ENCODE assay signal across 8 cellular contexts in the genomic region with DNA sequence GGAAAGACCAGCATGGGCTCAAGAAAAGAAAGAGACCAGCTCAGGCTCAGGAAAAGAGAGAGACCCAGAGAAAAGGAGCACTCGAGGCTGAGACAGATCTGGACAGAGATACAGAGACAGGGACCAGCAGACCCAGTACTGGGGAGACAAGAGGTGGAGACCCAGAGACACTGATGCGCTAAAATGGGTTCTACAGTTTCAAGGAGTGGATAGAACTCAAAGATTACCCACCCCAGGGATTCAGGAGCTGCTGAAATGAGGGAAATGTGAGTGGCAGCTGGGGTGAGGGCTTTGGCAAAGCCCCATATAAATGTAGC. TPM values are rescaled to one million over a fixed set of nuclear protein-coding genes. Genes with fewer than 3 reads are reported as not detected.
A peak's percentile ranks its signal among the peaks of the same experiment; 100 is the strongest.
DNase-seq lines count a peak whose midpoint lies in the region; ATAC-seq, FAIRE-seq and TF ChIP-seq lines count a peak whose summit lies in the region.

No MANE protein-coding gene starts in this region.

- H3K27me3 Mint-ChIP-seq in endothelial cell (ENCODE audit: unreplicated experiment), result peaks cover 23% of the 10 kb centered on the region
- H3K27me3 Mint-ChIP-seq in neural progenitor cell (ENCODE audit: insufficient read depth, low read depth), result peaks cover 7% of the 10 kb centered on the region

- POLR2A ChIA-PET in GM10248 (lab: Yijun Ruan, JAX), result no interaction called here

- H3K9me3 ChIP-seq in BLaER1 treated with 17β-estradiol and CSF1 and Interleukin-3, amounts not matched to agents 10 nM and 100 nM (replicated peaks in 1 of 11), result peaks cover 72 to 92% (median 82%) of the 10 kb centered on the region in 11 experiments
- H3K9me3 ChIP-seq in NT2/D1 (ENCODE audit: insufficient read depth, low read length) (peaks cover 22% of the 10 kb centered on the region), neural progenitor cell (ENCODE audit: low read depth) (no peaks in the 10 kb centered on the region)

- CTCF ChIA-PET in GM10248 (lab: Yijun Ruan, JAX), result no interaction called here

- H3K9ac ChIP-seq in BLaER1 treated with 17β-estradiol and CSF1 and Interleukin-3, amounts not matched to agents 10 nM and 100 nM, result peak overlapping the region; percentile 83 to 100 (median 90)
- peak overlapping the region; percentile 37 for H3K9ac ChIP-seq in NT2/D1 (ENCODE audit: insufficient read length, low read depth)
- peak overlapping the region; percentile 41 for H3K9ac ChIP-seq in neural progenitor cell

- no peak for FAIRE-seq in frontal cortex (lab: Jason Lieb, UNC)

- no peaks in the 10 kb centered on the region for H4K20me1 ChIP-seq in BLaER1 treated with 17β-estradiol and CSF1 and Interleukin-3, amounts not matched to agents 10 nM and 100 nM
- no peaks in the 10 kb centered on the region for H4K20me1 ChIP-seq in neural progenitor cell (ENCODE audit: low read depth)

- H3F3A ChIP-seq in neural progenitor cell (ENCODE audit: low read depth), result peaks cover 4% of the 10 kb centered on the region

- peak overlapping the region; percentile 86 to 98 (median 95) for H3K4me3 ChIP-seq in BLaER1 treated with 17β-estradiol and CSF1 and Interleukin-3, amounts not matched to agents 10 nM and 100 nM
- peak overlapping the region; percentile 93 for H3K4me3 ChIP-seq in NT2/D1 (ENCODE audit: insufficient read length, low read depth)
- peak overlapping the region; percentile 99 for H3K4me3 ChIP-seq in neural progenitor cell

- TF ChIP-seq CTCF in endothelial cell (IDR thresholded peaks at IDR 0.05; ENCODE audit: unreplicated experiment) (no peak), neural progenitor cell (IDR thresholded peaks at IDR 0.05) (no peak), GM10248 (IDR thresholded peaks at IDR 0.05; ENCODE audit: control extremely low read depth, extremely low read depth, low read depth, missing control alignments) (no peak)

- H3K27ac ChIP-seq in BLaER1 treated with 17β-estradiol and CSF1 and Interleukin-3, amounts not matched to agents 10 nM and 100 nM, result peak overlapping the region; percentile 39 to 100 (median 84); a peak in 19 of 22 replicates
- peak overlapping the region; percentile 88 for H3K27ac ChIP-seq in neural progenitor cell

- no peak for ATAC-seq in HG02973 (IDR thresholded peaks at IDR 0.05; ENCODE audit: unreplicated experiment)

- peak overlapping the region; percentile 97 for H2AFZ ChIP-seq in neural progenitor cell (replicated peaks)

- peaks cover 9 to 31% (median 25%) of the 10 kb centered on the region in 11 experiments; a peak in 20 of 22 replicates for H3K36me3 ChIP-seq in BLaER1 treated with 17β-estradiol and CSF1 and Interleukin-3, amounts not matched to agents 10 nM and 100 nM
- H3K36me3 ChIP-seq in NT2/D1 (ENCODE audit: insufficient read depth, insufficient read length, low read length), result peaks cover 18% of the 10 kb centered on the region
- H3K36me3 ChIP-seq in neural progenitor cell, result no peaks in the 10 kb centered on the region

- H3K4me3 Mint-ChIP-seq in endothelial cell (ENCODE audit: unreplicated experiment) (peak overlapping the region; percentile 94), neural progenitor cell (peak overlapping the region; percentile 89)

- H3K27ac Mint-ChIP-seq in endothelial cell (ENCODE audit: unreplicated experiment) (peak overlapping the region; percentile 100), neural progenitor cell (peak overlapping the region; percentile 100)

- H3K4me1 ChIP-seq in BLaER1 treated with 17β-estradiol and CSF1 and Interleukin-3, amounts not matched to agents 10 nM and 100 nM, result peaks cover 6 to 13% (median 12%) of the 10 kb centered on the region in 10 experiments; a peak in 19 of 20 replicates
- peaks cover 7% of the 10 kb centered on the region for H3K4me1 ChIP-seq in NT2/D1 (ENCODE audit: insufficient read depth, insufficient read length)
- H3K4me1 ChIP-seq in neural progenitor cell, result no peaks in the 10 kb centered on the region

- peaks cover 38% of the 10 kb centered on the region for H3K79me2 ChIP-seq in neural progenitor cell (ENCODE audit: low read depth)

- peaks cover 5% of the 10 kb centered on the region for H3K4me1 Mint-ChIP-seq in endothelial cell (ENCODE audit: unreplicated experiment)
- peaks cover 5% of the 10 kb centered on the region for H3K4me1 Mint-ChIP-seq in neural progenitor cell

- H3K9me3 Mint-ChIP-seq in endothelial cell (ENCODE audit: unreplicated experiment), result peaks cover 23% of the 10 kb centered on the region
- peaks cover 66% of the 10 kb centered on the region for H3K9me3 Mint-ChIP-seq in neural progenitor cell

- peak overlapping the region; percentile 73 to 93 (median 80) for H3K4me2 ChIP-seq in BLaER1 treated with 17β-estradiol and CSF1 and Interleukin-3, amounts not matched to agents 10 nM and 100 nM
- peak overlapping the region; percentile 85 for H3K4me2 ChIP-seq in neural progenitor cell

- peaks cover 30% of the 10 kb centered on the region for H3K36me3 Mint-ChIP-seq in endothelial cell (ENCODE audit: low read depth, unreplicated experiment)
- H3K36me3 Mint-ChIP-seq in neural progenitor cell, result peaks cover 20% of the 10 kb centered on the region

- H3K27me3 ChIP-seq in BLaER1 treated with 17β-estradiol and CSF1 and Interleukin-3, amounts not matched to agents 10 nM and 100 nM, result no peaks in the 10 kb centered on the region
- H3K27me3 ChIP-seq in NT2/D1 (ENCODE audit: insufficient read depth, insufficient read length) (no peaks in the 10 kb centered on the region), neural progenitor cell (no peaks in the 10 kb centered on the region)

- no peak for DNase-seq in NT2/D1 (ENCODE audit: low read depth, low spot score)
- DNase-seq in endothelial cell (ENCODE audit: low spot score), result no peak
- DNase-seq in neural progenitor cell (ENCODE audit: low spot score), result no peak
- no peak for DNase-seq in putamen (ENCODE audit: low spot score)
- DNase-seq in GM10248 (ENCODE audit: extremely low spot score), result no peak
- DNase-seq in frontal cortex (ENCODE audit: low spot score in 2 of 2), result no peak

RNA-seq across cellular contexts. Expression of a gene that starts 0.6 kb away (rescaled TPM):
- total RNA-seq in endothelial cell (ENCODE audit: unreplicated experiment) (47.7 TPM), neural progenitor cell (ENCODE audit: low replicate concordance) (49.1 and 144 TPM in 2 replicates), frontal cortex (95.0 TPM)

RNA-seq across cellular contexts. Expression of a gene that starts 39.6 kb away (rescaled TPM):
- total RNA-seq in endothelial cell (ENCODE audit: unreplicated experiment), result 1.1 TPM
- 9.5 and 11.1 TPM in 2 replicates for total RNA-seq in neural progenitor cell (ENCODE audit: low replicate concordance)
- 11.8 TPM for total RNA-seq in frontal cortex

RNA-seq across cellular contexts. Expression of a gene that starts 51.9 kb away (rescaled TPM):
- total RNA-seq in endothelial cell (ENCODE audit: unreplicated experiment) (14.9 TPM), neural progenitor cell (ENCODE audit: low replicate concordance) (28.4 and 36.2 TPM in 2 replicates), frontal cortex (42.4 TPM)

Comparison
In these comparisons a context has a peak if more than half of its experiments do, and no peak if none do; other contexts are left out.
1. H3K9ac ChIP-seq: peak in every context shown above with its lines; median percentile 90 in BLaER1 treated with 17β-estradiol and CSF1 and Interleukin-3, amounts not matched to agents 10 nM and 100 nM; 41 in neural progenitor cell; 37 in NT2/D1.